Comparison of ENCODE assay signal across 14 cellular contexts in genomic region chr22:31334329-31334728, GRCh38.
"Had no signal": no experiment of that assay in that cellular context is flagged by ENCODE, and none has a peak within 500 bp of the region (broad histone marks: within the 10 kb centered on the region; RNA-seq: fewer than 3 reads in every experiment).

No MANE protein-coding gene starts in this region.

- H3K9me3 Mint-ChIP-seq: activated naive CD8-positive, alpha-beta T cell treated with anti-CD3 and anti-CD28 coated beads for 36 hours; stimulated activated naive B cell treated with anti-CD40 and anti-IgM and Interleukin-4, amounts not matched to agents 10 μg/mL and 1 μg/mL and 100 μg/mL, for 72 hours had no signal

- DNase-seq: activated CD4-positive, alpha-beta T cell treated with anti-CD3 and anti-CD28 coated beads, Interleukin-2, amount 50 U/mL, for 4 hours; activated CD4-positive, CD25-positive, alpha-beta regulatory T cell treated with anti-CD3 and anti-CD28 coated beads, Interleukin-2, amount 50 U/mL, for 72 hours; activated CD8-positive, alpha-beta memory T cell treated with anti-CD3 and anti-CD28 coated beads, Interleukin-2, amount 50 U/mL, for 48 hours; activated naive CD8-positive, alpha-beta T cell treated with anti-CD3 and anti-CD28 coated beads for 36 hours; foreskin melanocyte; heart left ventricle; islet precursor cell; left ventricle myocardium superior; right cardiac atrium; Right ventricle myocardium superior; stimulated activated naive B cell treated with anti-CD40 and anti-IgM and Interleukin-4, amounts not matched to agents 10 μg/mL and 1 μg/mL and 100 μg/mL, for 72 hours; upper lobe of left lung had no signal

- ATAC-seq: heart left ventricle; left ventricle myocardium superior; right cardiac atrium; stimulated activated naive B cell treated with anti-CD40 and anti-IgM and Interleukin-4, amounts not matched to agents 10 μg/mL and 1 μg/mL and 100 μg/mL, for 72 hours had no signal

- H3K4me3 Mint-ChIP-seq: activated naive CD8-positive, alpha-beta T cell treated with anti-CD3 and anti-CD28 coated beads for 36 hours; stimulated activated naive B cell treated with anti-CD40 and anti-IgM and Interleukin-4, amounts not matched to agents 10 μg/mL and 1 μg/mL and 100 μg/mL, for 72 hours had no signal

- H3K27ac ChIP-seq: suprapubic skin, upper lobe of left lung had no signal

- H3K27me3 ChIP-seq: heart left ventricle, suprapubic skin, upper lobe of left lung had no signal

- H3K4me3 ChIP-seq: heart left ventricle, smooth muscle cell, suprapubic skin, upper lobe of left lung had no signal

- H3K9me3 ChIP-seq: heart left ventricle, suprapubic skin, upper lobe of left lung had no signal

- H3K27me3 Mint-ChIP-seq: activated naive CD8-positive, alpha-beta T cell treated with anti-CD3 and anti-CD28 coated beads for 36 hours; stimulated activated naive B cell treated with anti-CD40 and anti-IgM and Interleukin-4, amounts not matched to agents 10 μg/mL and 1 μg/mL and 100 μg/mL, for 72 hours had no signal
